In the genomic region with DNA sequence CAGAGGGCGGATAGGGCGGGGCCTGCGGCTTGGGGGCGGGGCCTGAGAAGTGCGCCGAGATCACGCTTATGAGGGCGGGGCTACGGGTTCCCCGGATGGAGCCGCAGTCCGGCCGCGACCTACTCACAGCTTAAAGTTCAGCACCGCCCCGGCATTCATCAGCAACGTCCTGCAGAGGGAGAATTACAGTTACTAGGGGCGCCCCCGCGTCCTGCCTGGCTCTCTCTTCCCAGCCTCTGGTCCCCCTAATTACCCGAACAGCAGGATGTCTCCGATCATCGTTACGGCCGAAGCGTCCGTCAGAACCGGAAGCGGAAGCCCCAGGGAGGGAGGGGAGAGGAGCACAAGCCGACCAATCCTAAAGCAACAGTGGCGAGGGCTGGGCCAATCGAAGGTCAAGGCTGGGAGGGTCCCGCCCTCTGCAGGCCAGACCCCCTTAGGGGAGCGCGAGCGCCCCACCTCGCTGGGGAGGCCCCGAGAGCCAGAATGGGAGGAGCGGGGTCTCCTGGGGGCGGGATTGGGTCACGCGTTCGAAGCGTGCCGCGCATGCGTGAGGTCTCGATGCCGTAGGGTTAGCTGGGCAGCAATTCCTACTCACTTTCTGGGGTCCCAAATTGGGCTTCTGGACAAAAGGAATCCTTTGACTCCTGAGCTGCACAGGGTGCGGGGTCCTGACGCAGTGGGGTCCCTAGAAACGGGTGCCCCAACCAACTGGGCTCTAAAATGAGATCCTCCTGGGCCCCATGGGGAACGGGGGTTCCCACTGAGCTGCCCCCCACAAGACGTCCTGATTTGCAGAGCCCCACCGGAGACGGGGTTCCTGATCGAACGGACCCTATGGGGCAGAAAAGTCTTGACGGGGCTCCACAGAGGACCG, we compare ENCODE assay signal across 8 cellular contexts. TPM values are rescaled to one million over a fixed set of nuclear protein-coding genes. Genes with fewer than 3 reads are reported as not detected.
DNase-seq lines count a peak whose midpoint lies in the region; ATAC-seq and TF ChIP-seq lines count a peak whose summit lies in the region.

Gene SMIM7 (minus strand): TSS at position 313 of the 877 bp plus-strand sequence. CDS start 34 bp downstream, at position 279.

- no peak for TF ChIP-seq CTCF in fibroblast of pulmonary artery (IDR thresholded peaks at IDR 0.05; ENCODE audit: low read length, missing control alignments)

- H3K27me3 Mint-ChIP-seq in natural killer cell treated with Interleukin-12 subunit alpha and Interleukin-12 subunit beta and Interleukin-15 and Interleukin-18, amount 100 ng/mL, for 72 hours, result no peaks in the 10 kb centered on the region

- peak within 1 kb of the TSS; percentile 89 for H3K4me3 Mint-ChIP-seq in natural killer cell treated with Interleukin-12 subunit alpha and Interleukin-12 subunit beta and Interleukin-15 and Interleukin-18, amount 100 ng/mL, for 72 hours

- no peaks in the 10 kb centered on the region for H3K9me3 ChIP-seq in ES-I3 (ENCODE audit: control insufficient read depth, insufficient read depth, low read length)

- peaks cover 5% of the 10 kb centered on the region for H3K36me3 Mint-ChIP-seq in natural killer cell treated with Interleukin-12 subunit alpha and Interleukin-12 subunit beta and Interleukin-15 and Interleukin-18, amount 100 ng/mL, for 72 hours

- peak; percentile 98 to 99 for ATAC-seq in natural killer cell treated with Interleukin-12 subunit alpha and Interleukin-12 subunit beta and Interleukin-15 and Interleukin-18, amount 100 ng/mL, for 72 hours
- peak; percentile 99 for ATAC-seq in stimulated activated naive CD8-positive, alpha-beta T cell treated with anti-CD3 and anti-CD28 coated beads, Interleukin-15, Interleukin-2, amounts not matched to agents 100 U/mL and 50 U/mL, for 24 hours

- H3K9ac ChIP-seq in ES-I3 (ENCODE audit: low read depth, low read length), result peak within 1 kb of the TSS; percentile 97

- no peaks in the 10 kb centered on the region for H3K9me3 Mint-ChIP-seq in natural killer cell treated with Interleukin-12 subunit alpha and Interleukin-12 subunit beta and Interleukin-15 and Interleukin-18, amount 100 ng/mL, for 72 hours

- H3K27ac Mint-ChIP-seq in natural killer cell treated with Interleukin-12 subunit alpha and Interleukin-12 subunit beta and Interleukin-15 and Interleukin-18, amount 100 ng/mL, for 72 hours, result peak within 1 kb of the TSS; percentile 81 to 98

- peaks cover 18 to 31% of the 10 kb centered on the region in 2 donors for H3K4me1 Mint-ChIP-seq in natural killer cell treated with Interleukin-12 subunit alpha and Interleukin-12 subunit beta and Interleukin-15 and Interleukin-18, amount 100 ng/mL, for 72 hours (ENCODE audit: low read depth in 2 of 2)

- peaks cover 17% of the 10 kb centered on the region for H3K36me3 ChIP-seq in ES-I3 (ENCODE audit: insufficient read depth, low read length)
- H3K36me3 ChIP-seq in H7 (replicated peaks; ENCODE audit: control insufficient read depth, insufficient read depth, low read length), result peaks cover 17% of the 10 kb centered on the region

- H3K27me3 ChIP-seq in H7 (ENCODE audit: control insufficient read depth, insufficient read depth, low read length), result peaks cover 12% of the 10 kb centered on the region

- peak; percentile 100 for DNase-seq in H7
- DNase-seq in M059J (ENCODE audit: low read depth), result peak; percentile 98
- peak; percentile 99 for DNase-seq in SHP77 (lab: John Stamatoyannopoulos, UW)
- DNase-seq in activated effector memory CD4-positive, alpha-beta T cell treated with Interleukin-2 at 50 U/mL for 16 hours, result peak; percentile 99
- peak; percentile 99 for DNase-seq in fibroblast of pulmonary artery (ENCODE audit: low read depth)
- DNase-seq in natural killer cell treated with Interleukin-12 subunit alpha and Interleukin-12 subunit beta and Interleukin-15 and Interleukin-18, amount 100 ng/mL, for 72 hours (ENCODE audit: low spot score), result peak; percentile 99
- DNase-seq in stimulated activated naive CD8-positive, alpha-beta T cell treated with anti-CD3 and anti-CD28 coated beads, Interleukin-15, Interleukin-2, amounts not matched to agents 100 U/mL and 50 U/mL, for 24 hours, result peak; percentile 98

- H3K4me3 ChIP-seq in H7 (ENCODE audit: insufficient read depth, low read depth, low read length) (peak within 1 kb of the TSS; percentile 89), fibroblast of pulmonary artery (replicated peaks; ENCODE audit: low read depth, low read length) (peak within 1 kb of the TSS; percentile 76)

- no peaks in the 10 kb centered on the region; the same call in 1 of the 2 replicates for H3K4me1 ChIP-seq in ES-I3 (ENCODE audit: insufficient read depth, low read length)

RNA-seq across cellular contexts. Expression of gene SMIM7, which starts in this region (rescaled TPM):
- total RNA-seq in H7 (2014; rRNA removed; shearing (Covaris generic)), result 58.0 and 62.9 TPM in 2 replicates
- 135 and 174 TPM in 2 replicates for total RNA-seq in M059J (2014; rRNA removed; shearing (Covaris generic))
- total RNA-seq in natural killer cell treated with Interleukin-12 subunit alpha and Interleukin-12 subunit beta and Interleukin-15 and Interleukin-18, amount 100 ng/mL, for 72 hours, result 10 to 100 TPM; 53.8 to 75.5 TPM

Comparison
In these comparisons a context has a peak if more than half of its experiments do, and no peak if none do; other contexts are left out.
1. Peak in every context shown above with its lines: DNase-seq, ATAC-seq and H3K4me3 ChIP-seq.